ENCODE assay signal across 17 cellular contexts in genomic region chr7:11213246-11213645, GRCh38.
"Had no signal": no experiment of that assay in that cellular context is flagged by ENCODE, and none has a peak within 500 bp of the region (broad histone marks: within the 10 kb centered on the region; RNA-seq: fewer than 3 reads in every experiment).

No MANE protein-coding gene starts in this region.

- H3K9me3 Mint-ChIP-seq: activated naive CD4-positive, alpha-beta T cell treated with anti-CD3 and anti-CD28 coated beads, Interleukin-2, amount 50 U/mL, for 72 hours; activated T-cell treated with anti-CD3 and anti-CD28 coated beads, Interleukin-2, amount 50 U/mL, for 72 hours; neural crest cell; stimulated activated memory B cell treated with anti-CD40 and anti-IgM and Interleukin-4, amounts not matched to agents 10 μg/mL and 1 μg/mL and 100 μg/mL, for 72 hours had no signal

- H3K4me1 Mint-ChIP-seq: stimulated activated memory B cell treated with anti-CD40 and anti-IgM and Interleukin-4, amounts not matched to agents 10 μg/mL and 1 μg/mL and 100 μg/mL, for 72 hours had no signal

- H3K27ac ChIP-seq: colonic mucosa, pancreas, thyroid gland had no signal

- H3K4me3 Mint-ChIP-seq: activated CD8-positive, alpha-beta T cell treated with anti-CD3 and anti-CD28 coated beads, Interleukin-2, amount 10 ng/mL, durations not matched to agents 7 days and 5 days; activated T-cell treated with anti-CD3 and anti-CD28 coated beads, Interleukin-2, amount 50 U/mL, for 72 hours; neural crest cell; stimulated activated memory B cell treated with anti-CD40 and anti-IgM and Interleukin-4, amounts not matched to agents 10 μg/mL and 1 μg/mL and 100 μg/mL, for 72 hours; T-helper 17 cell; WTC11 had no signal

- H3K36me3 ChIP-seq: colonic mucosa, pancreas, thyroid gland had no signal

- ATAC-seq: activated CD8-positive, alpha-beta T cell treated with anti-CD3 and anti-CD28 coated beads, Interleukin-2, amount 10 ng/mL, durations not matched to agents 7 days and 5 days; activated T-cell treated with anti-CD3 and anti-CD28 coated beads, Interleukin-2, amount 50 U/mL, for 72 hours; left ventricle myocardium superior; pancreas; stimulated activated memory B cell treated with anti-CD40 and anti-IgM and Interleukin-4, amounts not matched to agents 10 μg/mL and 1 μg/mL and 100 μg/mL, for 72 hours; T-helper 17 cell; WTC11 had no signal

- H3K27ac Mint-ChIP-seq: activated CD8-positive, alpha-beta T cell treated with anti-CD3 and anti-CD28 coated beads, Interleukin-2, amount 10 ng/mL, durations not matched to agents 7 days and 5 days; activated naive CD4-positive, alpha-beta T cell treated with anti-CD3 and anti-CD28 coated beads, Interleukin-2, amount 50 U/mL, for 72 hours; activated T-cell treated with anti-CD3 and anti-CD28 coated beads, Interleukin-2, amount 50 U/mL, for 72 hours; stimulated activated memory B cell treated with anti-CD40 and anti-IgM and Interleukin-4, amounts not matched to agents 10 μg/mL and 1 μg/mL and 100 μg/mL, for 72 hours; T-helper 17 cell; WTC11 had no signal

- H3K27me3 ChIP-seq: colonic mucosa, pancreas, thyroid gland had no signal

- H3K9me3 ChIP-seq: colonic mucosa, pancreas, thyroid gland had no signal

- H3K4me3 ChIP-seq: colonic mucosa, pancreas, thyroid gland had no signal

- DNase-seq: activated CD4-positive, alpha-beta T cell treated with anti-CD3 and anti-CD28 coated beads for 48 hours; activated CD8-positive, alpha-beta memory T cell treated with anti-CD3 and anti-CD28 coated beads, Interleukin-2, amount 50 U/mL, for 4 hours; activated CD8-positive, alpha-beta T cell treated with anti-CD3 and anti-CD28 coated beads, Interleukin-2, amount 10 ng/mL, durations not matched to agents 7 days and 5 days; activated gamma-delta T cell; activated T-cell treated with anti-CD3 and anti-CD28 coated beads, Interleukin-2, amount 50 U/mL, for 72 hours; amniotic stem cell; colonic mucosa; hippocampal formation; left ventricle myocardium superior; pancreas; stimulated activated CD4-positive, alpha-beta T cell treated with anti-CD3 and anti-CD28 coated beads, Interleukin-2, amount 100 ng/mL, for 48 hours; T-helper 17 cell; thyroid gland had no signal

- H3K36me3 Mint-ChIP-seq: activated naive CD4-positive, alpha-beta T cell treated with anti-CD3 and anti-CD28 coated beads, Interleukin-2, amount 50 U/mL, for 72 hours; stimulated activated memory B cell treated with anti-CD40 and anti-IgM and Interleukin-4, amounts not matched to agents 10 μg/mL and 1 μg/mL and 100 μg/mL, for 72 hours; WTC11 had no signal

- H3K4me1 ChIP-seq: colonic mucosa, pancreas had no signal
